Comparison of ENCODE assay signal across 25 cellular contexts in genomic region chr16:72612718-72613117, GRCh38.
DNase-seq lines count a peak whose midpoint lies in the region; ATAC-seq, FAIRE-seq and TF ChIP-seq lines count a peak whose summit lies in the region.
"Had no signal": no experiment of that assay in that cellular context is flagged by ENCODE, and none has a peak within 500 bp of the region (broad histone marks: within the 10 kb centered on the region; RNA-seq: fewer than 3 reads in every experiment).

No MANE protein-coding gene starts in this region.

- CTCF ChIA-PET in HepG2 (lab: Yijun Ruan, JAX; ENCODE audit: low intra/inter-chr PET ratio, low total read pairs) = no interaction called here

- H3K4me3 ChIP-seq in HepG2 (replicated peaks in 1 of 3; ENCODE audit: insufficient read depth in 1 of 3, low read depth in 2 of 3, low read length in 3 of 3) = no peak overlapping the region
- no peak overlapping the region for H3K4me3 ChIP-seq in right lobe of liver
- no peak overlapping the region for H3K4me3 ChIP-seq in coronary artery
- H3K4me3 ChIP-seq: A549; BLaER1 treated with 17β-estradiol and CSF1 and Interleukin-3, amounts not matched to agents 10 nM and 100 nM; GM12878; GM23338 had no signal

- TF ChIP-seq EP300 in HepG2 (IDR thresholded peaks at IDR 0.05; ENCODE audit: low read depth in 2 of 2, low read length in 2 of 2) = no peak
- TF ChIP-seq EP300 in HepG2 (CRISPR knock-in tag; IDR thresholded peaks at IDR 0.05; ENCODE audit: borderline replicate concordance) = no peak

- no peak overlapping the region for H3K4me2 ChIP-seq in HepG2 (ENCODE audit: low read depth, low read length)
- H3K4me2 ChIP-seq: A549; BLaER1 treated with 17β-estradiol and CSF1 and Interleukin-3, amounts not matched to agents 10 nM and 100 nM; GM23338 had no signal

- H3K4me3 Mint-ChIP-seq in stimulated activated naive B cell treated with anti-CD40 and anti-IgM and Interleukin-4, amounts not matched to agents 10 μg/mL and 1 μg/mL and 100 μg/mL, for 72 hours = no peak overlapping the region
- H3K4me3 Mint-ChIP-seq: CD14-positive monocyte; CD4-positive, alpha-beta T cell; CD8-positive, alpha-beta memory T cell; GM23338; H9 had no signal

- H3K4me1 ChIP-seq in HepG2 (ENCODE audit: insufficient read depth, low read length) (0 out of 2 replicates have a peak, but pooled peaks cover 6% of the 10 kb centered on the region), right lobe of liver (no peaks in the 10 kb centered on the region)
- H3K4me1 ChIP-seq: A549, BE2C had no signal

- H3K4me1 Mint-ChIP-seq in stimulated activated naive B cell treated with anti-CD40 and anti-IgM and Interleukin-4, amounts not matched to agents 10 μg/mL and 1 μg/mL and 100 μg/mL, for 72 hours = peaks cover 10 to 25% of the 10 kb centered on the region in 2 donors
- H3K4me1 Mint-ChIP-seq: CD8-positive, alpha-beta memory T cell had no signal

- intact Hi-C loops in HepG2 (cut with micrococcal nuclease; ENCODE audit: unreplicated experiment) = no loop called here
- intact Hi-C loops in right lobe of liver (cut with DNase I) = no loop called here

- H3K79me2 ChIP-seq in HepG2 (ENCODE audit: insufficient read depth, low read length) = no peaks in the 10 kb centered on the region

- FAIRE-seq in HepG2 (lab: Jason Lieb, UNC) = no peak
- FAIRE-seq: A549, D721Med, GM12878 had no signal

- H3K27ac ChIP-seq in HepG2 (ENCODE audit: extremely low read length, insufficient read depth, low read length) = no peak overlapping the region
- H3K27ac ChIP-seq in right lobe of liver = no peak overlapping the region
- H3K27ac ChIP-seq in coronary artery = peak overlapping the region; percentile 2 to 46
- H3K27ac ChIP-seq: A549; BLaER1 treated with 17β-estradiol and CSF1 and Interleukin-3, amounts not matched to agents 10 nM and 100 nM had no signal

- H4K20me1 ChIP-seq in HepG2 (ENCODE audit: insufficient read depth, low read length) = no peaks in the 10 kb centered on the region
- H4K20me1 ChIP-seq: BLaER1 treated with 17β-estradiol and CSF1 and Interleukin-3, amounts not matched to agents 10 nM and 100 nM had no signal

- BruUV-seq in HepG2 (replicated peaks; lab: Mats Ljungman, UMichigan) = no TSS peak

- no peak overlapping the region for H2AFZ ChIP-seq in HepG2 (ENCODE audit: low read length)
- H2AFZ ChIP-seq: GM23338 had no signal

- no peak for TF ChIP-seq RAD21 in HepG2 (CRISPR knock-in tag; IDR thresholded peaks at IDR 0.05)

- H3K9me3 ChIP-seq in HepG2 (ENCODE audit: low read length) (no peaks in the 10 kb centered on the region), right lobe of liver (no peaks in the 10 kb centered on the region)
- H3K9me3 ChIP-seq: A549, BE2C had no signal

- TF ChIP-seq POLR2A in HepG2 (IDR thresholded peaks at IDR 0.05; ENCODE audit: insufficient read depth in 1 of 2, low read depth in 2 of 2, low read length in 2 of 2) (no peak), right lobe of liver (IDR thresholded peaks at IDR 0.05) (no peak)

- in situ Hi-C loops in HepG2 (cut with HindIII; ENCODE audit: extremely low pct_ligation_motif_present, low pct_unique_long_range_greater_than_20kb) = no loop called here

- peak overlapping the region; percentile 21 for H3K27ac Mint-ChIP-seq in stimulated activated naive B cell treated with anti-CD40 and anti-IgM and Interleukin-4, amounts not matched to agents 10 μg/mL and 1 μg/mL and 100 μg/mL, for 72 hours
- H3K27ac Mint-ChIP-seq: CD14-positive monocyte; CD4-positive, alpha-beta T cell; CD8-positive, alpha-beta memory T cell; GM23338; H9 had no signal

- POLR2A ChIA-PET in HepG2 (lab: Yijun Ruan, JAX) = no interaction called here

- DNase-seq in HepG2 (ENCODE audit: low spot score) (no peak), right lobe of liver (no peak), coronary artery (ENCODE audit: low spot score) (no peak), NCI-H526 (lab: John Stamatoyannopoulos, UW) (no peak)
- no peak for DNase-seq in stimulated activated naive B cell treated with anti-CD40 and anti-IgM and Interleukin-4, amounts not matched to agents 10 μg/mL and 1 μg/mL and 100 μg/mL, for 72 hours
- DNase-seq: 8988T; ACHN; AML-193; BE2C; CD4-positive, alpha-beta T cell; CD8-positive, alpha-beta memory T cell; DMS 273 treated with DMSO at 0.1 percent for 48 hours; DMS79; EL; GDM1; H9 had no signal

- no peaks in the 10 kb centered on the region for H3K27me3 ChIP-seq in HepG2 (ENCODE audit: control insufficient read depth in 1 of 2, insufficient read depth in 2 of 2, low read length in 2 of 2)
- no peaks in the 10 kb centered on the region for H3K27me3 ChIP-seq in right lobe of liver
- H3K27me3 ChIP-seq: BE2C; BLaER1 treated with 17β-estradiol and CSF1 and Interleukin-3, amounts not matched to agents 10 nM and 100 nM had no signal

- no peak for ATAC-seq in HepG2
- ATAC-seq in right lobe of liver = no peak
- no peak for ATAC-seq in stimulated activated naive B cell treated with anti-CD40 and anti-IgM and Interleukin-4, amounts not matched to agents 10 μg/mL and 1 μg/mL and 100 μg/mL, for 72 hours (replicated peaks)
- no peak for ATAC-seq in GM18907 (IDR thresholded peaks at IDR 0.05; ENCODE audit: unreplicated experiment)
- no peak for ATAC-seq in HG02571 (IDR thresholded peaks at IDR 0.05; ENCODE audit: unreplicated experiment)
- ATAC-seq: A549, GM12878, GM23338, HCT116 had no signal

- peaks cover 6 to 12% of the 10 kb centered on the region in 2 donors for H3K9me3 Mint-ChIP-seq in stimulated activated naive B cell treated with anti-CD40 and anti-IgM and Interleukin-4, amounts not matched to agents 10 μg/mL and 1 μg/mL and 100 μg/mL, for 72 hours
- H3K9me3 Mint-ChIP-seq: CD4-positive, alpha-beta T cell; CD8-positive, alpha-beta memory T cell had no signal

- no peaks in the 10 kb centered on the region for H3K27me3 Mint-ChIP-seq in stimulated activated naive B cell treated with anti-CD40 and anti-IgM and Interleukin-4, amounts not matched to agents 10 μg/mL and 1 μg/mL and 100 μg/mL, for 72 hours
- H3K27me3 Mint-ChIP-seq: CD4-positive, alpha-beta T cell; CD8-positive, alpha-beta memory T cell had no signal

- no peak overlapping the region for H3K9ac ChIP-seq in HepG2 (ENCODE audit: insufficient read depth, low read depth, low read length)
- H3K9ac ChIP-seq: BLaER1 treated with 17β-estradiol and CSF1 and Interleukin-3, amounts not matched to agents 10 nM and 100 nM had no signal

- TF ChIP-seq CTCF in HepG2 (CRISPR knock-in tag; IDR thresholded peaks at IDR 0.05) = no peak
- TF ChIP-seq CTCF in right lobe of liver (IDR thresholded peaks at IDR 0.05) = no peak
- TF ChIP-seq CTCF in coronary artery (IDR thresholded peaks at IDR 0.05) = no peak

- peaks cover 1 to 7% of the 10 kb centered on the region in 2 donors for H3K36me3 Mint-ChIP-seq in stimulated activated naive B cell treated with anti-CD40 and anti-IgM and Interleukin-4, amounts not matched to agents 10 μg/mL and 1 μg/mL and 100 μg/mL, for 72 hours

- H3K36me3 ChIP-seq in HepG2 (replicated peaks in 1 of 2; ENCODE audit: control insufficient read depth in 1 of 2, insufficient read depth in 2 of 2, low read length in 2 of 2) = peaks cover 0 to 4% of the 10 kb centered on the region in 2 experiments; a peak in 1 of 5 replicates
- no peaks in the 10 kb centered on the region for H3K36me3 ChIP-seq in right lobe of liver
- H3K36me3 ChIP-seq: BE2C; BLaER1 treated with 17β-estradiol and CSF1 and Interleukin-3, amounts not matched to agents 10 nM and 100 nM had no signal

TF ChIP-seq in HepG2, 621 proteins besides CTCF, POLR2A, EP300 and RAD21 (continues in another document):
- TF ChIP-seq, protein P1, sequence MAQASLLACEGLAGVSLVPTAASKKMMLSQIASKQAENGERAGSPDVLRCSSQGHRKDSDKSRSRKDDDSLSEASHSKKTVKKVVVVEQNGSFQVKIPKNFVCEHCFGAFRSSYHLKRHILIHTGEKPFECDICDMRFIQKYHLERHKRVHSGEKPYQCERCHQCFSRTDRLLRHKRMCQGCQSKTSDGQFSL (CRISPR knock-in tag; IDR thresholded peaks at IDR 0.05) = no peak
- TF ChIP-seq ZNF24 (IDR thresholded peaks at IDR 0.05) (no peak), ZFP62 (CRISPR knock-in tag; IDR thresholded peaks at IDR 0.05) (no peak), CHD4 (IDR thresholded peaks at IDR 0.05; ENCODE audit: borderline replicate concordance, low read length) (peak; percentile 31; the same call in 1 of the 2 replicates)
- TF ChIP-seq, protein P2, sequence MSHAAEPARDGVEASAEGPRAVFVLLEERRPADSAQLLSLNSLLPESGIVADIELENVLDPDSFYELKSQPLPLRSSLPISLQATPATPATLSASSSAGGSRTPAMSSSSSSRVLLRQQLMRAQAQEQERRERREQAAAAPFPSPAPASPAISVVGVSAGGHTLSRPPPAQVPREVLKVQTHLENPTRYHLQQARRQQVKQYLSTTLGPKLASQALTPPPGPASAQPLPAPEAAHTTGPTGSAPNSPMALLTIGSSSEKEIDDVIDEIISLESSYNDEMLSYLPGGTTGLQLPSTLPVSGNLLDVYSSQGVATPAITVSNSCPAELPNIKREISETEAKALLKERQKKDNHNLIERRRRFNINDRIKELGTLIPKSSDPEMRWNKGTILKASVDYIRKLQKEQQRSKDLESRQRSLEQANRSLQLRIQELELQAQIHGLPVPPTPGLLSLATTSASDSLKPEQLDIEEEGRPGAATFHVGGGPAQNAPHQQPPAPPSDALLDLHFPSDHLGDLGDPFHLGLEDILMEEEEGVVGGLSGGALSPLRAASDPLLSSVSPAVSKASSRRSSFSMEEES (CRISPR knock-in tag; IDR thresholded peaks at IDR 0.05) = no peak
- TF ChIP-seq, protein P3, sequence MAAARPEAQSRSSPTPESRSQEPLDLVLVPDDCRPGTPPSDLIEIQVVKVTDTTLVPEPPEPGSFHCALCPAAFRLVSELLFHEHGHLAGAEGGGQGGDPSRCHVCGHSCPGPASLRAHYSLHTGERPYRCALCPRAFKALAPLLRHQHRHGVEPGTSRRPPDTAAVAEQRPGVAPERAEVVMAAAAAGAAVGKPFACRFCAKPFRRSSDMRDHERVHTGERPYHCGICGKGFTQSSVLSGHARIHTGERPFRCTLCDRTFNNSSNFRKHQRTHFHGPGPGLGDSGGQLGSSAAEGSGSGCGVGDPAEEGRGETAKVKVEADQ (CRISPR knock-in tag; IDR thresholded peaks at IDR 0.05; ENCODE audit: borderline replicate concordance) = no peak

Comparison
In these comparisons a context has a peak if more than half of its experiments do, and no peak if none do; other contexts are left out.
1. H3K27ac ChIP-seq: peak in coronary artery (2 of 2); none in HepG2 (single experiment) and right lobe of liver (0 of 3).